In the genomic region with DNA sequence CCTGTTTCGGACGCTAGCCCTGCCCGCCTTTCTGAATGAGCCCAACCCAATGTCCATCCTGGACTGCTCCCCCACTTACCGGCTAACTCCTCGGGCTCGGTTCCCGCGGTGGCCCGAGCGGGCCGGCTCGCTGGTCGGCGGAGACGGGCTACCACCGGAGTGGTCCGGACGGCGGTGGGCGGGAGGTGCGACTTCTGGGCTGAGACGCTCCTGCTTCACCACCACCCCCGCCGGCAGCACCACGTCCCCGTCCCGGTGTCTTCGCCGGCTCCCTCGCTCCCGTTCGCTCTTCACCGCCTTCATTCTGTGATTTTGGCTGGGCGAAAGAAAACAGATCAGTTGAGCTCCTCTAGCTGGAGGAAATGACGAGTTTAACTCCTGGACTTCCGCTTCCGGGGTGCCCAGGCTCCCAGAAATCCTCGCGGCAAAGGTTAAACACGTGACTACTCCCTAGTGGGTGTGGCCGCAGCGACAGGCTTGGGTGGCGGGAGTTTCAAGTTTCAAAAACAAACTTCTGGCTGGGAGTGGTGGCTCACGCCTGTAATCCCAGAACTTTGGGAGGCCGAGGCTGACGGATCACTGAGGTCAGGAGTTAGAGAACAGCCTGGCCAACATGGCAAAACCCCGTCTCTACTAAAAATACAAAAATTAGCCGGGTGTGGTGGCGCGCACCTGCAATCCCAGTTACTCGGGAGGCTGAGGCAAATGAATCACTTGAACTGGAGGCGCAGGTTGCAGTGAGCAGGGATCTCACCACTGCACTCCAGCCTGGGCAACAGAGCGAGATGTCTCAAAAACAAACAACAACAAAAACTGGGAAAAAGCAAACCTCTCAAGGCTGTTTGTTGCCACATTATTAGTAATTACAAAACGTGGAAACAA, we compare ENCODE assay signal across 8 cellular contexts. TPM values are rescaled to one million over a fixed set of nuclear protein-coding genes. Genes with fewer than 3 reads are reported as not detected.
A peak's percentile ranks its signal among the peaks of the same experiment; 100 is the strongest.
DNase-seq lines count a peak whose midpoint lies in the region; ATAC-seq, FAIRE-seq and TF ChIP-seq lines count a peak whose summit lies in the region.

Gene SNIP1 (minus strand): TSS at position 367 of the 882 bp plus-strand sequence. CDS start 64 bp downstream, at position 303.

- peak within 1 kb of the TSS; percentile 70 for H3K27ac ChIP-seq in HepG2 (ENCODE audit: extremely low read length, insufficient read depth, low read length)

- peak; percentile 63 to 82 for TF ChIP-seq POLR2A in HepG2 (IDR thresholded peaks at IDR 0.05; ENCODE audit: insufficient read depth in 1 of 2, low read depth in 2 of 2, low read length in 2 of 2)

- POLR2A ChIA-PET in HepG2 (lab: Yijun Ruan, JAX): interaction anchor here (0.6 to 1.3 kb wide), 7 partner anchors 10 to 138 kb away, joined by 3 to 18 read pairs (median 6); partner anchors contain the start of genes GNL2 and MEAF6

- TF ChIP-seq EP300 in HepG2 (IDR thresholded peaks at IDR 0.05; ENCODE audit: low read depth in 2 of 2, low read length in 2 of 2) (no peak), HepG2 (CRISPR knock-in tag; IDR thresholded peaks at IDR 0.05; ENCODE audit: borderline replicate concordance) (no peak)

- no peaks in the 10 kb centered on the region for H3K9me3 ChIP-seq in HepG2 (ENCODE audit: low read length)

- peaks cover 37% of the 10 kb centered on the region for H3K4me1 ChIP-seq in HepG2 (ENCODE audit: insufficient read depth, low read length)

- peaks cover 34% of the 10 kb centered on the region for H3K79me2 ChIP-seq in HepG2 (ENCODE audit: insufficient read depth, low read length)

- H4K20me1 ChIP-seq in HepG2 (ENCODE audit: insufficient read depth, low read length): no peaks in the 10 kb centered on the region; the same call in 1 of the 2 replicates

- no TSS peak for BruUV-seq in HepG2 (replicated peaks; lab: Mats Ljungman, UMichigan)

- no peak for TF ChIP-seq CTCF in HepG2 (CRISPR knock-in tag; IDR thresholded peaks at IDR 0.05)

- 34% methylated on average over 24 of the region's 54 CpGs for WGBS in HepG2 (ENCODE audit: low lambda C conversion rate)

- peak; percentile 86 to 90 for DNase-seq in AML-193 (lab: John Stamatoyannopoulos, UW)
- peak; percentile 97 for DNase-seq in NCI-H82 (lab: John Stamatoyannopoulos, UW)
- peak; percentile 86 to 88 for DNase-seq in activated CD4-positive, alpha-beta T cell treated with anti-CD3 and anti-CD28 coated beads, Interleukin-2, amount 50 U/mL, for 4 hours
- DNase-seq in dermis blood vessel endothelial cell: peak; percentile 92
- peak; percentile 92 for DNase-seq in HepG2 (ENCODE audit: low spot score)
- DNase-seq in stimulated activated CD4-positive, alpha-beta T cell treated with anti-CD3 and anti-CD28 coated beads, Interleukin-2, amount 100 ng/mL, for 48 hours: peak; percentile 81

- peak; percentile 89 for FAIRE-seq in HepG2 (lab: Jason Lieb, UNC)

- peak; percentile 79 for ATAC-seq in GM19324 (IDR thresholded peaks at IDR 0.05; ENCODE audit: low FRiP score, unreplicated experiment)
- peak; percentile 47 for ATAC-seq in HG03575 (IDR thresholded peaks at IDR 0.05; ENCODE audit: extremely low read depth, insufficient number of reproducible peaks, low FRiP score, unreplicated experiment)
- peak; percentile 91 for ATAC-seq in HepG2

- peak within 1 kb of the TSS; percentile 96 for H3K9ac ChIP-seq in HepG2 (ENCODE audit: insufficient read depth, low read depth, low read length)

- H3K36me3 ChIP-seq in HepG2 (replicated peaks in 1 of 2; ENCODE audit: control insufficient read depth in 1 of 2, insufficient read depth in 2 of 2, low read length in 2 of 2): peaks cover 2 to 20% of the 10 kb centered on the region in 2 experiments; a peak in 3 of 5 replicates

- in situ Hi-C loops in HepG2 (cut with HindIII; ENCODE audit: extremely low pct_ligation_motif_present, low pct_unique_long_range_greater_than_20kb): no loop called here

- CTCF ChIA-PET in HepG2 (lab: Yijun Ruan, JAX; ENCODE audit: low intra/inter-chr PET ratio, low total read pairs): no interaction called here

- TF ChIP-seq RAD21 in HepG2 (CRISPR knock-in tag; IDR thresholded peaks at IDR 0.05): no peak; the same call in 1 of the 2 replicates

- intact Hi-C loops in HepG2 (cut with micrococcal nuclease; ENCODE audit: unreplicated experiment): no loop called here

- H2AFZ ChIP-seq in HepG2 (ENCODE audit: low read length): no peak within 1 kb of the TSS

- H3K27me3 ChIP-seq in HepG2 (ENCODE audit: control insufficient read depth in 1 of 2, insufficient read depth in 2 of 2, low read length in 2 of 2): no peaks in the 10 kb centered on the region; a peak in 1 of 5 replicates

- H3K4me2 ChIP-seq in HepG2 (ENCODE audit: low read depth, low read length): peak within 1 kb of the TSS; percentile 85

- H3K4me3 ChIP-seq in HepG2 (replicated peaks in 1 of 3; ENCODE audit: insufficient read depth in 1 of 3, low read depth in 2 of 3, low read length in 3 of 3): peak within 1 kb of the TSS; percentile 93 to 98 (median 93)

TF ChIP-seq in HepG2, 621 proteins besides CTCF, POLR2A, EP300 and RAD21 (continues in another document):
- TF ChIP-seq, protein P1, sequence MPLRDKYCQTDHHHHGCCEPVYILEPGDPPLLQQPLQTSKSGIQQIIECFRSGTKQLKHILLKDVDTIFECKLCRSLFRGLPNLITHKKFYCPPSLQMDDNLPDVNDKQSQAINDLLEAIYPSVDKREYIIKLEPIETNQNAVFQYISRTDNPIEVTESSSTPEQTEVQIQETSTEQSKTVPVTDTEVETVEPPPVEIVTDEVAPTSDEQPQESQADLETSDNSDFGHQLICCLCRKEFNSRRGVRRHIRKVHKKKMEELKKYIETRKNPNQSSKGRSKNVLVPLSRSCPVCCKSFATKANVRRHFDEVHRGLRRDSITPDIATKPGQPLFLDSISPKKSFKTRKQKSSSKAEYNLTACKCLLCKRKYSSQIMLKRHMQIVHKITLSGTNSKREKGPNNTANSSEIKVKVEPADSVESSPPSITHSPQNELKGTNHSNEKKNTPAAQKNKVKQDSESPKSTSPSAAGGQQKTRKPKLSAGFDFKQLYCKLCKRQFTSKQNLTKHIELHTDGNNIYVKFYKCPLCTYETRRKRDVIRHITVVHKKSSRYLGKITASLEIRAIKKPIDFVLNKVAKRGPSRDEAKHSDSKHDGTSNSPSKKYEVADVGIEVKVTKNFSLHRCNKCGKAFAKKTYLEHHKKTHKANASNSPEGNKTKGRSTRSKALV (CRISPR knock-in tag; IDR thresholded peaks at IDR 0.05): no peak
- TF ChIP-seq ARNT2 (CRISPR knock-in tag; IDR thresholded peaks at IDR 0.05; ENCODE audit: low read depth) (peak; percentile 46; the same call in 1 of the 2 replicates), NCOR1 (IDR thresholded peaks at IDR 0.05; ENCODE audit: borderline replicate concordance, low read length) (peak; percentile 13; the same call in 1 of the 2 replicates), SP5 (CRISPR knock-in tag; IDR thresholded peaks at IDR 0.05; ENCODE audit: borderline replicate concordance, low read depth) (peak; percentile 64; the same call in 1 of the 2 replicates), CBFB (CRISPR knock-in tag; IDR thresholded peaks at IDR 0.05) (0 out of 2 replicates have a peak, but pooled peaks have one; percentile 40), ZNF761 (CRISPR knock-in tag; conservative IDR thresholded peaks at IDR 0.05) (peak; percentile 46; the same call in 1 of the 2 replicates), MED1 (CRISPR knock-in tag; IDR thresholded peaks at IDR 0.05) (0 out of 2 replicates have a peak, but pooled peaks have one; percentile 16), CREM (IDR thresholded peaks at IDR 0.05) (peak; percentile 96), CREM (CRISPR knock-in tag; IDR thresholded peaks at IDR 0.05) (no peak), SIN3A (IDR thresholded peaks at IDR 0.05; ENCODE audit: borderline replicate concordance, low read depth, low read length) (peak; percentile 64; the same call in 1 of the 2 replicates), ZNF841 (CRISPR knock-in tag; IDR thresholded peaks at IDR 0.05; ENCODE audit: borderline replicate concordance) (no peak), PHF5A (CRISPR knock-in tag; IDR thresholded peaks at IDR 0.05; ENCODE audit: low read depth, unreplicated experiment) (no peak)

RNA-seq across cellular contexts. Expression of gene SNIP1, which starts in this region (rescaled TPM):
- 12.9 and 25.7 TPM in 2 replicates for total RNA-seq in dermis blood vessel endothelial cell
- 10.9 and 11.2 TPM in 2 replicates for total RNA-seq in HepG2 (2016; rRNA removed; fragmentation: Illumina TruSeq; extraction: Trizol)
- total RNA-seq in HepG2 (2016; cell fraction: cytosol; rRNA removed; fragmentation: Illumina TruSeq; extraction: Trizol; ENCODE audit: low read depth): 0.71 and 1.1 TPM in 2 replicates
- 9.9 and 10.7 TPM in 2 replicates for total RNA-seq in HepG2 (2016; cell fraction: insoluble cytoplasmic fraction; rRNA removed; fragmentation: Illumina TruSeq; extraction: Trizol)
- total RNA-seq in HepG2 (2016; cell fraction: membrane; rRNA removed; fragmentation: Illumina TruSeq; extraction: Trizol): 3.6 and 4.2 TPM in 2 replicates
- 11.2 and 16.1 TPM in 2 replicates for total RNA-seq in HepG2 (2016; cell fraction: nucleus; rRNA removed; fragmentation: Illumina TruSeq; extraction: Trizol)
- polyA plus RNA-seq in HepG2 (2011; rRNA removed): 5.5 and 6.2 TPM in 2 replicates
- polyA plus RNA-seq in HepG2 (2011; cell fraction: cytosol; rRNA removed): 4.2 and 4.9 TPM in 2 replicates
- polyA plus RNA-seq in HepG2 (2011; cell fraction: nucleus; rRNA removed): 8.6 and 12.5 TPM in 2 replicates
- polyA plus RNA-seq in HepG2 (2012): 5.8 and 6.5 TPM in 2 replicates
- 0.38 and 0.57 TPM in 2 replicates for polyA plus RNA-seq in HepG2 (2016; cell fraction: cytosol; fragmentation: Illumina TruSeq; extraction: Trizol; ENCODE audit: low read depth)
- 12.0 and 14.1 TPM in 2 replicates for polyA plus RNA-seq in HepG2 (2016; cell fraction: insoluble cytoplasmic fraction; fragmentation: Illumina TruSeq; extraction: Trizol; ENCODE audit: low read depth)
- 1.2 and 1.6 TPM in 2 replicates for polyA plus RNA-seq in HepG2 (2016; cell fraction: membrane; fragmentation: Illumina TruSeq; extraction: Trizol; ENCODE audit: low read depth)
- polyA plus RNA-seq in HepG2 (2016; cell fraction: nucleus; fragmentation: Illumina TruSeq; extraction: Trizol; ENCODE audit: insufficient read depth, low read depth): 13.5 and 14.6 TPM in 2 replicates
- 4.4 and 8.2 TPM in 2 replicates for polyA minus RNA-seq in HepG2 (2011; rRNA and poly(A)+ RNA removed; ENCODE audit: low replicate concordance)
- polyA minus RNA-seq in HepG2 (2011; cell fraction: cytosol; rRNA and poly(A)+ RNA removed): 6.9 and 7.6 TPM in 2 replicates
- polyA minus RNA-seq in HepG2 (2011; cell fraction: nucleus; rRNA and poly(A)+ RNA removed): 21.8 and 22.1 TPM in 2 replicates

Comparison
In these comparisons a context has a peak if more than half of its experiments do, and no peak if none do; other contexts are left out.
1. Peak in every context shown above with its lines: DNase-seq, ATAC-seq, H3K4me3 ChIP-seq and H3K27ac ChIP-seq.